In the genomic region with DNA sequence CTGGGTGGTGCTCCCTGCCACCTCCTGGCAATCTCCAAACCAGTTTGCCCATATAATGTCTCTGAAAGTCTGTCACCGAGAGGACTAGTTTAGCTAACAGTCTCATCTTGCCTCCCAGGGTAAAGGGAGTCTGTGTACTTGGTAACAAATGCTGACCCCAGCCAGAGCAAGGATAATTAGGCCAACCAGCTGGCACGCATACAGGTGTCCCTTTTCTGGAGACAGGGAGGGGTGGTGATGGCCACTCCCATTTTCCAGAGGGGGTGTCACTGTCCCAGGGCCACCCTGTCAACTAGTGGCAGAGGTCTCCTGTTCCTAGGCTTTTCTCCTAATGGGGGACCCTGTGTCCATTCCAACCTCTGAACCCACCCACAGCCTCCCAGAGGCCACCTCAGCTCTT, we compare ENCODE assay signal across 1 cellular context.
TF ChIP-seq lines count a peak whose summit lies in the region.

No MANE protein-coding gene starts in this region.

TF ChIP-seq in HepG2, 621 proteins besides CTCF, POLR2A, EP300 and RAD21:
- TF ChIP-seq, protein P1, sequence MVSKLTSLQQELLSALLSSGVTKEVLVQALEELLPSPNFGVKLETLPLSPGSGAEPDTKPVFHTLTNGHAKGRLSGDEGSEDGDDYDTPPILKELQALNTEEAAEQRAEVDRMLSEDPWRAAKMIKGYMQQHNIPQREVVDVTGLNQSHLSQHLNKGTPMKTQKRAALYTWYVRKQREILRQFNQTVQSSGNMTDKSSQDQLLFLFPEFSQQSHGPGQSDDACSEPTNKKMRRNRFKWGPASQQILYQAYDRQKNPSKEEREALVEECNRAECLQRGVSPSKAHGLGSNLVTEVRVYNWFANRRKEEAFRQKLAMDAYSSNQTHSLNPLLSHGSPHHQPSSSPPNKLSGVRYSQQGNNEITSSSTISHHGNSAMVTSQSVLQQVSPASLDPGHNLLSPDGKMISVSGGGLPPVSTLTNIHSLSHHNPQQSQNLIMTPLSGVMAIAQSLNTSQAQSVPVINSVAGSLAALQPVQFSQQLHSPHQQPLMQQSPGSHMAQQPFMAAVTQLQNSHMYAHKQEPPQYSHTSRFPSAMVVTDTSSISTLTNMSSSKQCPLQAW (CRISPR knock-in tag; IDR thresholded peaks at IDR 0.05) = no peak
- TF ChIP-seq ZNF891 (CRISPR knock-in tag; IDR thresholded peaks at IDR 0.05) (no peak), CREM (IDR thresholded peaks at IDR 0.05) (no peak), CREM (CRISPR knock-in tag; IDR thresholded peaks at IDR 0.05) (no peak), ZBTB42 (CRISPR knock-in tag; IDR thresholded peaks at IDR 0.05) (no peak), ZFP62 (CRISPR knock-in tag; IDR thresholded peaks at IDR 0.05) (no peak), MEF2D (CRISPR knock-in tag; IDR thresholded peaks at IDR 0.05) (no peak), BCLAF1 (IDR thresholded peaks at IDR 0.05) (no peak), ETV6 (CRISPR knock-in tag; conservative IDR thresholded peaks at IDR 0.05) (no peak), TBL1XR1 (IDR thresholded peaks at IDR 0.05; ENCODE audit: borderline replicate concordance, low read length, partially characterized antibody) (no peak), PAF1 (CRISPR knock-in tag; IDR thresholded peaks at IDR 0.05) (no peak), HNRNPL (IDR thresholded peaks at IDR 0.05; ENCODE audit: low read depth, low read length) (no peak), RAD51 (IDR thresholded peaks at IDR 0.05; ENCODE audit: borderline replicate concordance) (no peak), ZNF670 (CRISPR knock-in tag; IDR thresholded peaks at IDR 0.05; ENCODE audit: borderline replicate concordance) (no peak), ZNF101 (CRISPR knock-in tag; IDR thresholded peaks at IDR 0.05; ENCODE audit: borderline replicate concordance, low read depth) (no peak), NFYB (CRISPR knock-in tag; IDR thresholded peaks at IDR 0.05) (no peak), MYPOP (CRISPR knock-in tag; IDR thresholded peaks at IDR 0.05) (no peak), ZNF510 (CRISPR knock-in tag; IDR thresholded peaks at IDR 0.05; ENCODE audit: low read depth) (no peak), SETDB1 (CRISPR knock-in tag; IDR thresholded peaks at IDR 0.05; ENCODE audit: borderline replicate concordance) (no peak)
- TF ChIP-seq, protein P2, sequence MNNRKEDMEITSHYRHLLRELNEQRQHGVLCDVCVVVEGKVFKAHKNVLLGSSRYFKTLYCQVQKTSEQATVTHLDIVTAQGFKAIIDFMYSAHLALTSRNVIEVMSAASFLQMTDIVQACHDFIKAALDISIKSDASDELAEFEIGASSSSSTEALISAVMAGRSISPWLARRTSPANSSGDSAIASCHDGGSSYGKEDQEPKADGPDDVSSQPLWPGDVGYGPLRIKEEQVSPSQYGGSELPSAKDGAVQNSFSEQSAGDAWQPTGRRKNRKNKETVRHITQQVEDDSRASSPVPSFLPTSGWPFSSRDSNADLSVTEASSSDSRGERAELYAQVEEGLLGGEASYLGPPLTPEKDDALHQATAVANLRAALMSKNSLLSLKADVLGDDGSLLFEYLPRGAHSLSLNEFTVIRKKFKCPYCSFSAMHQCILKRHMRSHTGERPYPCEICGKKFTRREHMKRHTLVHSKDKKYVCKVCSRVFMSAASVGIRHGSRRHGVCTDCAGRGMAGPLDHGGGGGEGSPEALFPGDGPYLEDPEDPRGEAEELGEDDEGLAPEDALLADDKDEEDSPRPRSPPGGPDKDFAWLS (CRISPR knock-in tag; IDR thresholded peaks at IDR 0.05; ENCODE audit: borderline replicate concordance) = no peak
- TF ChIP-seq, protein P3, sequence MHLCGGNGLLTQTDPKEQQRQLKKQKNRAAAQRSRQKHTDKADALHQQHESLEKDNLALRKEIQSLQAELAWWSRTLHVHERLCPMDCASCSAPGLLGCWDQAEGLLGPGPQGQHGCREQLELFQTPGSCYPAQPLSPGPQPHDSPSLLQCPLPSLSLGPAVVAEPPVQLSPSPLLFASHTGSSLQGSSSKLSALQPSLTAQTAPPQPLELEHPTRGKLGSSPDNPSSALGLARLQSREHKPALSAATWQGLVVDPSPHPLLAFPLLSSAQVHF (CRISPR knock-in tag; IDR thresholded peaks at IDR 0.05) = no peak
